Comparison of ENCODE assay signal across 10 cellular contexts in the genomic region with DNA sequence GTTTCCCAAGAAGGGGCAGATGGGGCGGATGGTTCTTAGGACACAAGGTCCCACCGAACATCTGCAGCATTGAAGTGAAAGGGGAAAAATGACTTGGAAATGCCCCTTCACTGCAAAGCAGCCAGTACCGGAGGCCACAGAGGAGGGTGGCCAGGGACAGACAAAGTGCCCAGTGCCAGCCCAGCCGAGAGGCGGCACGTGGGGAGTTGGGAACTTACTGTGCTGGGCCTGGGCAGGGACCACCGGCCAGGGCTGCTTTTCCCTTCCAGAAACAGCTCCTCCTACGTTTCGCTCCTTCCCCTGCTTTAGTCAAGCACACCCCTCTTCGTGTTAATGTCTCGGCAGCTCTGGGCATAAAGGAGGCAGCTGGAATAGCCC.
A peak's percentile ranks its signal among the peaks of the same experiment; 100 is the strongest.
DNase-seq lines count a peak whose midpoint lies in the region; ATAC-seq and TF ChIP-seq lines count a peak whose summit lies in the region.
"Had no signal": no experiment of that assay in that cellular context is flagged by ENCODE, and none has a peak within 500 bp of the region (broad histone marks: within the 10 kb centered on the region; RNA-seq: fewer than 3 reads in every experiment).

No MANE protein-coding gene starts in this region.

- peak overlapping the region; percentile 30 for H4K8ac ChIP-seq in trophoblast cell (ENCODE audit: low read depth, low read length)

- no peaks in the 10 kb centered on the region for H3K9me3 ChIP-seq in trophoblast cell (ENCODE audit: insufficient read depth, low read depth, low read length)
- H3K9me3 ChIP-seq in vagina = no peaks in the 10 kb centered on the region

- H3K4me3 Mint-ChIP-seq in stimulated activated effector memory CD8-positive, alpha-beta T cell treated with anti-CD3 and anti-CD28 coated beads, Interleukin-12 subunit alpha, Interleukin-12 subunit beta, amount 100 ng/mL, for 72 hours = no peak overlapping the region
- H3K4me3 Mint-ChIP-seq: natural killer cell had no signal

- H3K36me3 ChIP-seq in trophoblast cell (ENCODE audit: control insufficient read depth in 1 of 2, insufficient read depth in 2 of 2, low read length in 2 of 2) = peaks cover 28 to 35% of the 10 kb centered on the region in 2 experiments
- no peaks in the 10 kb centered on the region for H3K36me3 ChIP-seq in vagina

- no peak overlapping the region for H2AFZ ChIP-seq in trophoblast cell (ENCODE audit: insufficient read depth, low read length, poor library complexity)

- H2BK12ac ChIP-seq in trophoblast cell (ENCODE audit: low read length) = peak overlapping the region; percentile 9

- H3K36me3 Mint-ChIP-seq in stimulated activated effector memory CD8-positive, alpha-beta T cell treated with anti-CD3 and anti-CD28 coated beads, Interleukin-12 subunit alpha, Interleukin-12 subunit beta, amount 100 ng/mL, for 72 hours = no peaks in the 10 kb centered on the region
- H3K36me3 Mint-ChIP-seq: natural killer cell had no signal

- no peaks in the 10 kb centered on the region for H3K27me3 ChIP-seq in trophoblast cell (ENCODE audit: insufficient read depth, low read length)
- no peaks in the 10 kb centered on the region for H3K27me3 ChIP-seq in vagina

- peak overlapping the region; percentile 34 for H3K18ac ChIP-seq in trophoblast cell (ENCODE audit: low read length)

- peak overlapping the region; percentile 76 for H3K4ac ChIP-seq in trophoblast cell (ENCODE audit: low read depth, low read length)

- no peak overlapping the region for H3K9ac ChIP-seq in trophoblast cell (ENCODE audit: low read length)

- H3K4me1 Mint-ChIP-seq in stimulated activated effector memory CD8-positive, alpha-beta T cell treated with anti-CD3 and anti-CD28 coated beads, Interleukin-12 subunit alpha, Interleukin-12 subunit beta, amount 100 ng/mL, for 72 hours = no peaks in the 10 kb centered on the region

- peaks cover 26 to 30% of the 10 kb centered on the region in 2 experiments for H3K4me1 ChIP-seq in trophoblast cell (ENCODE audit: control insufficient read depth in 1 of 2, insufficient read depth in 2 of 2, low read length in 2 of 2)
- peaks cover 34% of the 10 kb centered on the region for H3K4me1 ChIP-seq in vagina

- H3K23ac ChIP-seq in trophoblast cell (ENCODE audit: low read length) = no peak overlapping the region

- peak overlapping the region; percentile 52 for H4K91ac ChIP-seq in trophoblast cell (ENCODE audit: low read depth, low read length)

- H2BK120ac ChIP-seq in trophoblast cell (ENCODE audit: insufficient read depth, low read length, poor library complexity) = peak overlapping the region; percentile 16

- H4K12ac ChIP-seq in trophoblast cell (ENCODE audit: low read depth, low read length) = peak overlapping the region; percentile 15

- TF ChIP-seq CTCF in vagina (IDR thresholded peaks at IDR 0.05) = no peak

- no peak overlapping the region for H3K4me2 ChIP-seq in trophoblast cell (ENCODE audit: low read length)

- peaks cover 26% of the 10 kb centered on the region for H3K79me1 ChIP-seq in trophoblast cell (ENCODE audit: low read length)

- H3K4me3 ChIP-seq in trophoblast cell (ENCODE audit: low read depth, low read length) = no peak overlapping the region
- no peak overlapping the region for H3K4me3 ChIP-seq in vagina

- peak overlapping the region; percentile 25 for H3K14ac ChIP-seq in trophoblast cell (ENCODE audit: low read length)

- H3K79me2 ChIP-seq in trophoblast cell (ENCODE audit: control insufficient read depth, insufficient read depth, low read length, poor library complexity) = peaks cover 16% of the 10 kb centered on the region

- WGBS in trophoblast cell (ENCODE audit: extremely low coverage, insufficient coverage, insufficient read length) = no CpG with 5 or more reads among the region's 11 CpGs

- TF ChIP-seq POLR2A in vagina (IDR thresholded peaks at IDR 0.05) = no peak

- intact Hi-C loops in Right ventricle myocardium inferior (cut with DNase I) = no loop called here
- intact Hi-C loops in cardiac septum (cut with DNase I) = loop anchor here (5.0 kb wide), 1 partner anchor 120 kb away; no protein-coding TSS in a partner anchor
- intact Hi-C loops in Right ventricle myocardium superior (cut with DNase I) = no loop called here
- intact Hi-C loops in vagina (cut with DNase I) = no loop called here

- no peak overlapping the region for H3K27ac Mint-ChIP-seq in stimulated activated effector memory CD8-positive, alpha-beta T cell treated with anti-CD3 and anti-CD28 coated beads, Interleukin-12 subunit alpha, Interleukin-12 subunit beta, amount 100 ng/mL, for 72 hours
- H3K27ac Mint-ChIP-seq: natural killer cell had no signal

- peak overlapping the region; percentile 1 for H2AK5ac ChIP-seq in trophoblast cell (ENCODE audit: low read length)

- DNase-seq in Right ventricle myocardium inferior (ENCODE audit: missing footprints) = no peak
- DNase-seq in cardiac septum (ENCODE audit: low spot score) = no peak
- no peak for DNase-seq in Right ventricle myocardium superior
- DNase-seq in trophoblast cell = no peak
- DNase-seq in vagina (ENCODE audit: extremely low spot score in 2 of 2) = no peak
- no peak for DNase-seq in T-helper 2 cell
- no peak for DNase-seq in stimulated activated effector memory CD8-positive, alpha-beta T cell treated with anti-CD3 and anti-CD28 coated beads, Interleukin-12 subunit alpha, Interleukin-12 subunit beta, amount 100 ng/mL, for 72 hours (ENCODE audit: low spot score in 2 of 2)
- no peak for DNase-seq in hepatic stellate cell (ENCODE audit: low spot score)
- DNase-seq: activated T-cell treated with anti-CD3 and anti-CD28 coated beads, Interleukin-2, amount 50 U/mL, for 48 hours; natural killer cell had no signal

- peak; percentile 61 for ATAC-seq in Right ventricle myocardium inferior
- ATAC-seq in Right ventricle myocardium superior (ENCODE audit: poor library complexity) = peak; percentile 68
- no peak for ATAC-seq in stimulated activated effector memory CD8-positive, alpha-beta T cell treated with anti-CD3 and anti-CD28 coated beads, Interleukin-12 subunit alpha, Interleukin-12 subunit beta, amount 100 ng/mL, for 72 hours
- ATAC-seq: natural killer cell had no signal

- peak overlapping the region; percentile 42 for H2BK5ac ChIP-seq in trophoblast cell (ENCODE audit: low read depth, low read length, poor library complexity)

- H3K9me3 Mint-ChIP-seq in stimulated activated effector memory CD8-positive, alpha-beta T cell treated with anti-CD3 and anti-CD28 coated beads, Interleukin-12 subunit alpha, Interleukin-12 subunit beta, amount 100 ng/mL, for 72 hours = no peaks in the 10 kb centered on the region
- H3K9me3 Mint-ChIP-seq: natural killer cell had no signal

- H3K27ac ChIP-seq in trophoblast cell (ENCODE audit: low read depth, low read length) = peak overlapping the region; percentile 44
- peak overlapping the region; percentile 58 for H3K27ac ChIP-seq in vagina
